ENCODE assay signal across 23 cellular contexts in genomic region chr5:131607903-131608540, GRCh38. TPM values are rescaled to one million over a fixed set of nuclear protein-coding genes. Genes with fewer than 3 reads are reported as not detected.
DNase-seq lines count a peak whose midpoint lies in the region; ATAC-seq and TF ChIP-seq lines count a peak whose summit lies in the region.
"Had no signal": no experiment of that assay in that cellular context is flagged by ENCODE, and none has a peak within 500 bp of the region (broad histone marks: within the 10 kb centered on the region; RNA-seq: fewer than 3 reads in every experiment).

No MANE protein-coding gene starts in this region.

- H3K27ac ChIP-seq in CD4-positive, alpha-beta T cell (ENCODE audit: low read depth, low read length): no peak overlapping the region
- H3K27ac ChIP-seq in GM23338 (ENCODE audit: low read depth): no peak overlapping the region
- H3K27ac ChIP-seq in brain microvascular endothelial cell: peak overlapping the region; percentile 19
- no peak overlapping the region for H3K27ac ChIP-seq in naive thymus-derived CD4-positive, alpha-beta T cell (ENCODE audit: low read depth, low read length)
- H3K27ac ChIP-seq: esophagus muscularis mucosa, lower lobe of right lung, neural progenitor cell, sigmoid colon, transverse colon had no signal

- no peak for DNase-seq in CD4-positive, alpha-beta T cell
- no peak for DNase-seq in GM23338 (ENCODE audit: low spot score)
- peak; percentile 29 for DNase-seq in brain microvascular endothelial cell
- DNase-seq in naive thymus-derived CD4-positive, alpha-beta T cell: no peak
- no peak for DNase-seq in activated CD4-positive, alpha-beta T cell treated with anti-CD3 and anti-CD28 coated beads for 1 hour
- DNase-seq in amniotic stem cell (lab: John Stamatoyannopoulos, UW): no peak
- no peak for DNase-seq in anterior cingulate cortex (lab: John Stamatoyannopoulos, UW)
- DNase-seq: activated CD4-positive, CD25-positive, alpha-beta regulatory T cell treated with anti-CD3 and anti-CD28 coated beads, Interleukin-2, amount 50 U/mL, for 72 hours; activated naive CD4-positive, alpha-beta T cell treated with anti-CD3 and anti-CD28 coated beads for 36 hours; activated T-cell treated with anti-CD3 and anti-CD28 coated beads, Interleukin-2, amount 50 U/mL, for 72 hours; DMS53; effector memory CD8-positive, alpha-beta T cell; GDM1; lower lobe of right lung; NCI-H146; NCI-H524; SIG-M5; sigmoid colon; stimulated activated naive CD8-positive, alpha-beta T cell treated with anti-CD3 and anti-CD28 coated beads, Interleukin-15, amount 100 ng/mL, for 72 hours; transverse colon had no signal

- H3F3A ChIP-seq in GM23338 (replicated peaks; ENCODE audit: low read depth): no peaks in the 10 kb centered on the region

- no peaks in the 10 kb centered on the region for H3K27me3 Mint-ChIP-seq in CD4-positive, alpha-beta T cell
- no peaks in the 10 kb centered on the region for H3K27me3 Mint-ChIP-seq in GM23338 (ENCODE audit: insufficient read depth, low read depth, poor library complexity)
- H3K27me3 Mint-ChIP-seq in naive thymus-derived CD4-positive, alpha-beta T cell: no peaks in the 10 kb centered on the region
- H3K27me3 Mint-ChIP-seq: effector memory CD8-positive, alpha-beta T cell; progenitor cell of endocrine pancreas; stimulated activated naive CD8-positive, alpha-beta T cell treated with anti-CD3 and anti-CD28 coated beads, Interleukin-15, amount 100 ng/mL, for 72 hours had no signal

- peaks cover 22% of the 10 kb centered on the region for H3K36me3 Mint-ChIP-seq in CD4-positive, alpha-beta T cell (ENCODE audit: low read depth)
- no peaks in the 10 kb centered on the region; the same call in 2 of the 3 replicates for H3K36me3 Mint-ChIP-seq in GM23338 (ENCODE audit: low read depth)
- H3K36me3 Mint-ChIP-seq in naive thymus-derived CD4-positive, alpha-beta T cell: peaks cover 0 to 19% (median 10%) of the 10 kb centered on the region in 5 donors

- no peak overlapping the region for H3K4me3 Mint-ChIP-seq in CD4-positive, alpha-beta T cell
- no peak overlapping the region for H3K4me3 Mint-ChIP-seq in GM23338
- peak overlapping the region in 6 of 10 donors; percentile 2 to 58 (median 44) for H3K4me3 Mint-ChIP-seq in naive thymus-derived CD4-positive, alpha-beta T cell
- H3K4me3 Mint-ChIP-seq: activated naive CD4-positive, alpha-beta T cell treated with anti-CD3 and anti-CD28 coated beads for 36 hours; activated T-cell treated with anti-CD3 and anti-CD28 coated beads, Interleukin-2, amount 50 U/mL, for 72 hours; neural progenitor cell; stimulated activated naive CD8-positive, alpha-beta T cell treated with anti-CD3 and anti-CD28 coated beads, Interleukin-15, amount 100 ng/mL, for 72 hours had no signal

- in situ Hi-C loops in brain microvascular endothelial cell (cut with HindIII; ENCODE audit: low pct_ligation_motif_present, low sequenced_read_pairs): no loop called here

- CTCF ChIA-PET in CD4-positive, alpha-beta T cell (lab: Charles Lee): interaction anchor here (1.4 kb wide), 1 partner anchor 12 kb away, joined by 3 read pairs; no protein-coding TSS in a partner anchor
- CTCF ChIA-PET in naive thymus-derived CD4-positive, alpha-beta T cell (lab: Charles Lee): no interaction called here

- H3K9me3 Mint-ChIP-seq in CD4-positive, alpha-beta T cell: no peaks in the 10 kb centered on the region
- no peaks in the 10 kb centered on the region for H3K9me3 Mint-ChIP-seq in GM23338
- H3K9me3 Mint-ChIP-seq in naive thymus-derived CD4-positive, alpha-beta T cell: no peaks in the 10 kb centered on the region
- H3K9me3 Mint-ChIP-seq: activated naive CD4-positive, alpha-beta T cell treated with anti-CD3 and anti-CD28 coated beads for 36 hours; effector memory CD8-positive, alpha-beta T cell; neural progenitor cell; stimulated activated naive CD8-positive, alpha-beta T cell treated with anti-CD3 and anti-CD28 coated beads, Interleukin-15, amount 100 ng/mL, for 72 hours had no signal

- H3K9me3 ChIP-seq in CD4-positive, alpha-beta T cell (ENCODE audit: control insufficient read depth, low read length): no peaks in the 10 kb centered on the region
- no peaks in the 10 kb centered on the region for H3K9me3 ChIP-seq in naive thymus-derived CD4-positive, alpha-beta T cell (ENCODE audit: control insufficient read depth in 2 of 3, low read length in 3 of 3)
- H3K9me3 ChIP-seq: esophagus muscularis mucosa, lower lobe of right lung, sigmoid colon, transverse colon had no signal

- no peaks in the 10 kb centered on the region for H3K27me3 ChIP-seq in CD4-positive, alpha-beta T cell (ENCODE audit: control insufficient read depth, insufficient read depth, low read length)
- H3K27me3 ChIP-seq in GM23338 (ENCODE audit: insufficient read depth) (no peaks in the 10 kb centered on the region), brain microvascular endothelial cell (replicated peaks) (no peaks in the 10 kb centered on the region)
- H3K27me3 ChIP-seq in naive thymus-derived CD4-positive, alpha-beta T cell (ENCODE audit: control insufficient read depth in 2 of 2, insufficient read depth in 2 of 2, low read length in 2 of 2): no peaks in the 10 kb centered on the region
- H3K27me3 ChIP-seq: esophagus muscularis mucosa, neural progenitor cell, sigmoid colon, transverse colon had no signal

- TF ChIP-seq CTCF in CD4-positive, alpha-beta T cell (IDR thresholded peaks at IDR 0.05): no peak
- TF ChIP-seq CTCF in GM23338 (conservative IDR thresholded peaks at IDR 0.05; ENCODE audit: low read depth in 2 of 2) (no peak), brain microvascular endothelial cell (IDR thresholded peaks at IDR 0.05; ENCODE audit: low read depth, low read length, missing control alignments) (no peak)

- intact Hi-C loops in CD4-positive, alpha-beta T cell (cut with DNase I, micrococcal nuclease): no loop called here
- intact Hi-C loops in naive thymus-derived CD4-positive, alpha-beta T cell (cut with micrococcal nuclease): loop anchor here (1.0 to 2.0 kb wide), 2 partner anchors 10 to 27 kb away; partner anchors contain the start of gene RAPGEF6 (in 1 of the 2)

- peak overlapping the region; percentile 10 for H3K27ac Mint-ChIP-seq in CD4-positive, alpha-beta T cell
- peak overlapping the region; percentile 90 for H3K27ac Mint-ChIP-seq in GM23338
- peak overlapping the region in 5 of 9 donors; percentile 7 to 61 (median 25) for H3K27ac Mint-ChIP-seq in naive thymus-derived CD4-positive, alpha-beta T cell
- H3K27ac Mint-ChIP-seq: activated naive CD4-positive, alpha-beta T cell treated with anti-CD3 and anti-CD28 coated beads for 36 hours; activated T-cell treated with anti-CD3 and anti-CD28 coated beads, Interleukin-2, amount 50 U/mL, for 72 hours; neural progenitor cell; progenitor cell of endocrine pancreas; stimulated activated naive CD8-positive, alpha-beta T cell treated with anti-CD3 and anti-CD28 coated beads, Interleukin-15, amount 100 ng/mL, for 72 hours had no signal

- H3K9me2 ChIP-seq in GM23338 (ENCODE audit: insufficient read depth): no peaks in the 10 kb centered on the region

- no peak for ATAC-seq in CD4-positive, alpha-beta T cell (ENCODE audit: poor library complexity)
- ATAC-seq in GM23338: no peak
- ATAC-seq in naive thymus-derived CD4-positive, alpha-beta T cell: no peak
- ATAC-seq: activated T-cell treated with anti-CD3 and anti-CD28 coated beads, Interleukin-2, amount 50 U/mL, for 72 hours; lower lobe of right lung had no signal

- H3K36me3 ChIP-seq in GM23338 (ENCODE audit: insufficient read depth) (no peaks in the 10 kb centered on the region; the same call in 1 of the 2 replicates), brain microvascular endothelial cell (replicated peaks) (no peaks in the 10 kb centered on the region)
- H3K36me3 ChIP-seq in naive thymus-derived CD4-positive, alpha-beta T cell (ENCODE audit: control insufficient read depth in 2 of 3, insufficient read depth in 3 of 3, low read length in 3 of 3): no peaks in the 10 kb centered on the region
- H3K36me3 ChIP-seq: esophagus muscularis mucosa, lower lobe of right lung, neural progenitor cell had no signal

- H3K4me3 ChIP-seq in GM23338 (no peak overlapping the region), brain microvascular endothelial cell (ENCODE audit: low read depth, low read length) (no peak overlapping the region)
- no peak overlapping the region for H3K4me3 ChIP-seq in naive thymus-derived CD4-positive, alpha-beta T cell (ENCODE audit: low read length)
- H3K4me3 ChIP-seq: esophagus muscularis mucosa, lower lobe of right lung, neural progenitor cell, sigmoid colon, transverse colon had no signal

- POLR2A ChIA-PET in CD4-positive, alpha-beta T cell (lab: Charles Lee): no interaction called here
- POLR2A ChIA-PET in naive thymus-derived CD4-positive, alpha-beta T cell (lab: Charles Lee): no interaction called here

- H3K79me2 ChIP-seq in GM23338 (replicated peaks; ENCODE audit: insufficient read depth): peaks cover 94% of the 10 kb centered on the region

- H3K4me1 ChIP-seq in GM23338 (ENCODE audit: insufficient read depth): 0 out of 2 replicates have a peak, but pooled peaks cover 15% of the 10 kb centered on the region
- H3K4me1 ChIP-seq in naive thymus-derived CD4-positive, alpha-beta T cell (ENCODE audit: control insufficient read depth in 2 of 2, insufficient read depth in 2 of 2, low read length in 2 of 2): peaks cover 0 to 4% of the 10 kb centered on the region in 2 donors

- H2AFZ ChIP-seq in GM23338: no peak overlapping the region
- H2AFZ ChIP-seq: neural progenitor cell had no signal

- peaks cover 19% of the 10 kb centered on the region for H4K20me1 ChIP-seq in GM23338 (replicated peaks; ENCODE audit: insufficient read depth)

- no peak overlapping the region for H3K4me2 ChIP-seq in GM23338
- H3K4me2 ChIP-seq: neural progenitor cell had no signal

- peaks cover 73% of the 10 kb centered on the region for H3K4me1 Mint-ChIP-seq in CD4-positive, alpha-beta T cell (ENCODE audit: low read depth)
- H3K4me1 Mint-ChIP-seq in GM23338: peaks cover 30% of the 10 kb centered on the region
- peaks cover 36 to 81% (median 68%) of the 10 kb centered on the region in 7 donors for H3K4me1 Mint-ChIP-seq in naive thymus-derived CD4-positive, alpha-beta T cell
- H3K4me1 Mint-ChIP-seq: neural progenitor cell had no signal

TF ChIP-seq in GM23338, 12 proteins besides CTCF, POLR2A, EP300 and RAD21 (continues in another document):
- no peak for TF ChIP-seq EZH2phosphoT487 (IDR thresholded peaks at IDR 0.05; ENCODE audit: unreplicated experiment)
- no peak for TF ChIP-seq ZNF114 (CRISPR knock-in tag; IDR thresholded peaks at IDR 0.05)

RNA-seq across cellular contexts. Expression of gene RAPGEF6, which starts 27.0 kb away (rescaled TPM):
- total RNA-seq in CD4-positive, alpha-beta T cell: 10 to 100 TPM; 83.3 to 91.4 TPM
- 19.7 and 20.3 TPM in 2 replicates for total RNA-seq in GM23338 (2014; rRNA removed; shearing (Covaris generic))
- polyA plus RNA-seq in GM23338 (2016; fragmentation: Nextera tagmentation; extraction: Ambion mirVana): 7.9 and 9.5 TPM in 2 replicates
- total RNA-seq in naive thymus-derived CD4-positive, alpha-beta T cell: 100 to 1,000 TPM in 3 of 5 experiments, 10 to 100 TPM in 2; 50.9 to 186 (median 114) TPM
- polyA plus RNA-seq in naive thymus-derived CD4-positive, alpha-beta T cell: 10 to 100 TPM; 36.7 to 49.6 TPM

Comparison
In these comparisons a context has a peak if more than half of its experiments do, and no peak if none do; other contexts are left out.
1. H3K27ac Mint-ChIP-seq: peak in every context shown above with its lines; median percentile 90 in GM23338; 25 in naive thymus-derived CD4-positive, alpha-beta T cell; 10 in CD4-positive, alpha-beta T cell.
2. H3K4me3 Mint-ChIP-seq: peak in naive thymus-derived CD4-positive, alpha-beta T cell (6 of 10); none in CD4-positive, alpha-beta T cell (single experiment) and GM23338 (single experiment).
3. intact Hi-C loops: an anchor here in naive thymus-derived CD4-positive, alpha-beta T cell (1.0 to 2.0 kb wide); none called in CD4-positive, alpha-beta T cell.